In the genomic region with DNA sequence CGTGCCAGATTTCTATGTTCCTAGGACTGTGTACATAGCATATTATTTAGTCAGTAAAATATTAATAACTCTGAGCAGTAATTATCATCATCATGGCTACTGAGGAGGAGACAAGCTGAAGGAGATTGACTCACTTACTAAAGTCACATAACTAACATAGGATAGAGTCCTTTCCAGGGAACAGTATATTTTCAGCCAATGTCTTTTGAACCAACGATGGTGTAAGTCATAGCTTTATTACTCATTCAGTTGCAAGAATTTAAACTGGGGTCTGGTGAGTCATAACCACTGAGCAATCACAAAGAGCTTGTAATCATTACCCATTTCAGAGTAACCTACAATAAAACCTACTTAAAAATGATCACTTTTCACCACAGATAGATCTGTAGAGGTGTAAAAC, we compare ENCODE assay signal across 10 cellular contexts.
DNase-seq lines count a peak whose midpoint lies in the region; ATAC-seq and TF ChIP-seq lines count a peak whose summit lies in the region.
"Had no signal": no experiment of that assay in that cellular context is flagged by ENCODE, and none has a peak within 500 bp of the region (broad histone marks: within the 10 kb centered on the region; RNA-seq: fewer than 3 reads in every experiment).

No MANE protein-coding gene starts in this region.

- no peaks in the 10 kb centered on the region for H3K79me2 ChIP-seq in SK-N-SH (ENCODE audit: insufficient read depth)

- no peak overlapping the region for H2BK5ac ChIP-seq in IMR-90 (ENCODE audit: low read depth, low read length, poor library complexity, severe bottlenecking)

- dilution Hi-C loops in IMR-90 (cut with HindIII; ENCODE audit: low sequenced_read_pairs, unreplicated experiment): no loop called here

- H3K36me3 ChIP-seq in SK-N-SH (replicated peaks in 1 of 2; ENCODE audit: control insufficient read depth in 1 of 2, insufficient read depth in 2 of 2, low read length in 1 of 2) (no peaks in the 10 kb centered on the region), IMR-90 (ENCODE audit: control insufficient read depth, insufficient read depth, low read length) (no peaks in the 10 kb centered on the region), endodermal cell (ENCODE audit: control insufficient read depth, insufficient read depth, low read length) (no peaks in the 10 kb centered on the region)

- H3K4me3 ChIP-seq in SK-N-SH (ENCODE audit: low read depth in 2 of 2, low read length in 1 of 2) (no peak overlapping the region), IMR-90 (ENCODE audit: insufficient read depth, low read depth, low read length) (no peak overlapping the region), endodermal cell (ENCODE audit: low read length) (no peak overlapping the region)

- H3K4me2 ChIP-seq in SK-N-SH: no peak overlapping the region
- H3K4me2 ChIP-seq in IMR-90 (ENCODE audit: low read depth, low read length): no peak overlapping the region

- H4K5ac ChIP-seq in IMR-90 (ENCODE audit: low read depth, low read length): no peak overlapping the region

- H3K36me3 Mint-ChIP-seq in endodermal cell (ENCODE audit: low read depth): no peaks in the 10 kb centered on the region

- no peak overlapping the region for H4K8ac ChIP-seq in IMR-90 (ENCODE audit: low read depth in 2 of 2, low read length in 2 of 2)

- no peaks in the 10 kb centered on the region for H3K9me2 ChIP-seq in SK-N-SH

- DNase-seq in SK-N-SH (no peak), IMR-90 (peak; percentile 80), epithelial cell of prostate (ENCODE audit: low read depth, low spot score) (peak; percentile 85), NCI-H2227 (lab: John Stamatoyannopoulos, UW; ENCODE audit: unreplicated experiment) (no peak), NCI-H82 treated with DMSO at 0.1 percent for 48 hours (lab: John Stamatoyannopoulos, UW; ENCODE audit: unreplicated experiment) (no peak), endodermal cell (no peak)
- DNase-seq: 8988T, NCI-H2171 treated with DMSO at 0.1 percent for 48 hours had no signal

- no peak overlapping the region for H2AK9ac ChIP-seq in IMR-90 (replicated peaks; ENCODE audit: low read depth, low read length, poor library complexity)

- H2BK15ac ChIP-seq in IMR-90 (ENCODE audit: low read depth, low read length): no peak overlapping the region

- ATAC-seq in SK-N-SH treated with all-trans-retinoic acid at 6 μM for 48 hours (no peak), IMR-90 (ENCODE audit: low read depth) (peak; percentile 51; the same call in 1 of the 2 replicates), HG03342 (IDR thresholded peaks at IDR 0.05; ENCODE audit: unreplicated experiment) (no peak)

- intact Hi-C loops in IMR-90 (cut with micrococcal nuclease): no loop called here

- H3K4me1 ChIP-seq in SK-N-SH (ENCODE audit: control insufficient read depth in 1 of 2, insufficient read depth in 2 of 2, low read depth in 1 of 2, low read length in 1 of 2) (no peaks in the 10 kb centered on the region; a peak in 1 of 4 replicates), IMR-90 (ENCODE audit: control insufficient read depth, insufficient read depth, low read length) (no peaks in the 10 kb centered on the region), endodermal cell (ENCODE audit: control insufficient read depth, insufficient read depth, low read length) (no peaks in the 10 kb centered on the region)

- H3K27ac Mint-ChIP-seq in endodermal cell: no peak overlapping the region

- CTCF ChIA-PET in SK-N-SH (lab: Yijun Ruan, JAX) (no interaction called here), IMR-90 (lab: Yijun Ruan, JAX) (no interaction called here)

- no peaks in the 10 kb centered on the region for H3K4me1 Mint-ChIP-seq in endodermal cell

- H3K27ac ChIP-seq in SK-N-SH (ENCODE audit: low read depth in 2 of 2, low read length in 1 of 2) (no peak overlapping the region), IMR-90 (ENCODE audit: insufficient read depth, low read length) (no peak overlapping the region), epithelial cell of prostate (peak overlapping the region; percentile 69), endodermal cell (ENCODE audit: low read depth, low read length) (no peak overlapping the region)

- TF ChIP-seq POLR2A in IMR-90 (IDR thresholded peaks at IDR 0.05; ENCODE audit: low read depth, low read length): no peak

- no peak for TF ChIP-seq EP300 in SK-N-SH (IDR thresholded peaks at IDR 0.05; ENCODE audit: borderline replicate concordance in 1 of 2, low read depth in 1 of 2, low read length in 1 of 2)

- H3K27me3 Mint-ChIP-seq in endodermal cell (ENCODE audit: insufficient read depth): no peaks in the 10 kb centered on the region

- in situ Hi-C loops in IMR-90 (cut with MboI; ENCODE audit: low sequenced_read_pairs): no loop called here

- no peaks in the 10 kb centered on the region for H3K9me3 ChIP-seq in SK-N-SH
- no peaks in the 10 kb centered on the region for H3K9me3 ChIP-seq in IMR-90 (ENCODE audit: control insufficient read depth, insufficient read depth, low read length)
- H3K9me3 ChIP-seq in endodermal cell (ENCODE audit: control insufficient read depth, low read length): no peaks in the 10 kb centered on the region

- TF ChIP-seq RAD21 in SK-N-SH (IDR thresholded peaks at IDR 0.05; ENCODE audit: low read length) (no peak), IMR-90 (IDR thresholded peaks at IDR 0.05; ENCODE audit: low read length) (no peak)

- no peak overlapping the region for H3K23ac ChIP-seq in IMR-90 (ENCODE audit: low read depth, low read length)

- H3K9me3 Mint-ChIP-seq in endodermal cell: no peaks in the 10 kb centered on the region

- no peak overlapping the region for H3K4me3 Mint-ChIP-seq in endodermal cell

- no peaks in the 10 kb centered on the region for H3K27me3 ChIP-seq in SK-N-SH (ENCODE audit: insufficient read depth)
- no peaks in the 10 kb centered on the region for H3K27me3 ChIP-seq in IMR-90 (ENCODE audit: control insufficient read depth, insufficient read depth, low read length)
- no peaks in the 10 kb centered on the region for H3K27me3 ChIP-seq in endodermal cell (ENCODE audit: control insufficient read depth, insufficient read depth, low read length, poor library complexity, severe bottlenecking)

- no TSS peak for BruUV-seq in IMR-90 (replicated peaks; lab: Mats Ljungman, UMichigan)

- H3K56ac ChIP-seq in IMR-90 (ENCODE audit: extremely low read depth, insufficient read depth, low read length): no peak overlapping the region

- H2AFZ ChIP-seq in SK-N-SH (ENCODE audit: low read depth): no peak overlapping the region
- H2AFZ ChIP-seq in IMR-90 (replicated peaks; ENCODE audit: low read length, poor library complexity): no peak overlapping the region

- WGBS in SK-N-SH (ENCODE audit: low lambda C conversion rate): 28% methylated on average over 2 of the region's 2 CpGs
- no CpG with 5 or more reads among the region's 2 CpGs for WGBS in IMR-90 (ENCODE audit: extremely low coverage in 2 of 2, insufficient read length in 1 of 2), 2 experiments
- 81% methylated on average over 2 of the region's 2 CpGs; no CpG with 5 or more reads in 1 of the 2 experiments for WGBS in endodermal cell (ENCODE audit: insufficient coverage in 1 of 2, insufficient read length in 1 of 2), 2 experiments

- no peak overlapping the region for H2BK20ac ChIP-seq in IMR-90 (ENCODE audit: low read depth, low read length)

- H3K9ac ChIP-seq in SK-N-SH: no peak overlapping the region
- no peak overlapping the region for H3K9ac ChIP-seq in IMR-90 (ENCODE audit: low read depth, low read length)
- H3K9ac ChIP-seq in endodermal cell (ENCODE audit: extremely low read depth, low read length, poor library complexity, severe bottlenecking): no peak overlapping the region

- no peaks in the 10 kb centered on the region for H4K20me1 ChIP-seq in SK-N-SH (ENCODE audit: insufficient read depth)
- no peaks in the 10 kb centered on the region for H4K20me1 ChIP-seq in IMR-90 (ENCODE audit: insufficient read depth, low read length)

- H2BK120ac ChIP-seq in IMR-90 (ENCODE audit: low read depth, low read length): no peak overlapping the region

- H3K9me1 ChIP-seq in IMR-90 (ENCODE audit: insufficient read depth, low read length): no peaks in the 10 kb centered on the region

- no peak for TF ChIP-seq CTCF in SK-N-SH (IDR thresholded peaks at IDR 0.05)
- no peak for TF ChIP-seq CTCF in IMR-90 (conservative IDR thresholded peaks at IDR 0.05; ENCODE audit: low read depth, low read length)
- no peak for TF ChIP-seq CTCF in endodermal cell (conservative IDR thresholded peaks at IDR 0.05)

- H2AK5ac ChIP-seq in IMR-90 (ENCODE audit: low read depth, low read length): no peak overlapping the region

- H3K4ac ChIP-seq in IMR-90 (ENCODE audit: low read depth, low read length): no peak overlapping the region

- no peak overlapping the region for H3K18ac ChIP-seq in IMR-90 (ENCODE audit: low read depth, low read length)

- H3F3A ChIP-seq in SK-N-SH (replicated peaks; ENCODE audit: insufficient read depth): no peaks in the 10 kb centered on the region

- H3K14ac ChIP-seq in IMR-90 (replicated peaks; ENCODE audit: low read depth, low read length): no peak overlapping the region

- H3K79me1 ChIP-seq in IMR-90 (ENCODE audit: low read depth in 1 of 2, low read length in 2 of 2): no peaks in the 10 kb centered on the region

- POLR2A ChIA-PET in SK-N-SH (lab: Yijun Ruan, JAX) (no interaction called here), IMR-90 (lab: Charles Lee; ENCODE audit: unreplicated experiment) (no interaction called here)

- no peak overlapping the region for H4K91ac ChIP-seq in IMR-90 (ENCODE audit: insufficient read depth, low read depth, low read length)

TF ChIP-seq in SK-N-SH treated with all-trans-retinoic acid at 6 μM for 48 hours, 23 proteins besides CTCF, POLR2A, EP300 and RAD21 (continues in another document):
- TF ChIP-seq CSDC2 (CRISPR knock-in tag; IDR thresholded peaks at IDR 0.05): no peak
- no peak for TF ChIP-seq ZFP3 (CRISPR knock-in tag; IDR thresholded peaks at IDR 0.05)
- TF ChIP-seq GLIS3 (CRISPR knock-in tag; IDR thresholded peaks at IDR 0.05): no peak
- no peak for TF ChIP-seq ZC3H10 (CRISPR knock-in tag; IDR thresholded peaks at IDR 0.05)
- no peak for TF ChIP-seq ZNF8 (CRISPR knock-in tag; IDR thresholded peaks at IDR 0.05)
- TF ChIP-seq OSR1 (CRISPR knock-in tag; IDR thresholded peaks at IDR 0.05): no peak
- no peak for TF ChIP-seq ZNF565 (CRISPR knock-in tag; conservative IDR thresholded peaks at IDR 0.05; ENCODE audit: low read depth)
- TF ChIP-seq TOX (CRISPR knock-in tag; IDR thresholded peaks at IDR 0.05; ENCODE audit: borderline replicate concordance): no peak

TF ChIP-seq in IMR-90, 13 proteins besides CTCF, POLR2A, EP300 and RAD21:
- TF ChIP-seq FOS (IDR thresholded peaks at IDR 0.05; ENCODE audit: low read depth, low read length): peak; percentile 71; the same call in 1 of the 2 replicates
- no peak for TF ChIP-seq MXI1 (IDR thresholded peaks at IDR 0.05; ENCODE audit: borderline replicate concordance, low read depth, low read length)
- TF ChIP-seq NFE2L2 (IDR thresholded peaks at IDR 0.05; ENCODE audit: low read depth, low read length): no peak
- TF ChIP-seq BHLHE40 (IDR thresholded peaks at IDR 0.05; ENCODE audit: low read depth, low read length): no peak; the same call in 1 of the 2 replicates
- no peak for TF ChIP-seq MAZ (IDR thresholded peaks at IDR 0.05; ENCODE audit: borderline replicate concordance, low read depth, low read length)
- TF ChIP-seq RFX5 (IDR thresholded peaks at IDR 0.05; ENCODE audit: low read depth, low read length): no peak
- peak; percentile 64 for TF ChIP-seq CEBPB (IDR thresholded peaks at IDR 0.05; ENCODE audit: low read depth, low read length)

Comparison
In these comparisons a context has a peak if more than half of its experiments do, and no peak if none do; other contexts are left out.
1. DNase-seq: peak in IMR-90 (single experiment) and epithelial cell of prostate (single experiment); none in SK-N-SH (single experiment), NCI-H2227 (single experiment), NCI-H82 treated with DMSO at 0.1 percent for 48 hours (single experiment) and endodermal cell (single experiment).